ENCODE assay signal across 35 cellular contexts in genomic region chr5:166367391-166367790, GRCh38.
"Had no signal": no experiment of that assay in that cellular context is flagged by ENCODE, and none has a peak within 500 bp of the region (broad histone marks: within the 10 kb centered on the region; RNA-seq: fewer than 3 reads in every experiment).

No MANE protein-coding gene starts in this region.

- H3K36me3 ChIP-seq: adrenal gland, ascending aorta, breast epithelium, cardiac muscle cell, colonic mucosa, WERI-Rb-1 had no signal

- H3K36me3 Mint-ChIP-seq: activated CD4-positive, alpha-beta memory T cell treated with anti-CD3 and anti-CD28 coated beads for 36 hours; activated CD8-positive, alpha-beta memory T cell treated with anti-CD3 and anti-CD28 coated beads, Interleukin-2, amount 10 ng/mL, durations not matched to agents 7 days and 5 days; activated naive CD4-positive, alpha-beta T cell treated with anti-CD3 and anti-CD28 coated beads, Interleukin-2, amount 50 U/mL, for 24 hours; activated naive CD8-positive, alpha-beta T cell treated with anti-CD3 and anti-CD28 coated beads for 36 hours; brain had no signal

- ATAC-seq: activated CD4-positive, alpha-beta T cell treated with anti-CD3 and anti-CD28 coated beads for 36 hours; activated CD8-positive, alpha-beta memory T cell treated with anti-CD3 and anti-CD28 coated beads, Interleukin-2, amount 10 ng/mL, durations not matched to agents 7 days and 5 days; activated CD8-positive, alpha-beta T cell treated with anti-CD3 and anti-CD28 coated beads, Interleukin-2, amount 10 ng/mL, durations not matched to agents 7 days and 5 days; activated naive CD8-positive, alpha-beta T cell treated with anti-CD3 and anti-CD28 coated beads, Interleukin-2, amount 50 U/mL, for 24 hours; esophagus mucosa; T-helper 17 cell had no signal

- H3K9me3 ChIP-seq: adrenal gland, ascending aorta, breast epithelium, colonic mucosa had no signal

- H3K4me3 Mint-ChIP-seq: activated CD4-positive, alpha-beta memory T cell treated with anti-CD3 and anti-CD28 coated beads for 36 hours; activated CD4-positive, alpha-beta T cell treated with anti-CD3 and anti-CD28 coated beads for 36 hours; activated CD4-positive, alpha-beta T cell treated with anti-CD3 and anti-CD28 coated beads, Interleukin-2, amount 10 ng/mL, durations not matched to agents 24 days and 14 days; activated CD8-positive, alpha-beta memory T cell treated with anti-CD3 and anti-CD28 coated beads, Interleukin-2, amount 10 ng/mL, durations not matched to agents 7 days and 5 days; activated CD8-positive, alpha-beta T cell treated with anti-CD3 and anti-CD28 coated beads, Interleukin-2, amount 10 ng/mL, durations not matched to agents 7 days and 5 days; activated naive CD4-positive, alpha-beta T cell treated with anti-CD3 and anti-CD28 coated beads for 36 hours; activated naive CD4-positive, alpha-beta T cell treated with anti-CD3 and anti-CD28 coated beads, Interleukin-2, amount 50 U/mL, for 24 hours; activated naive CD8-positive, alpha-beta T cell treated with anti-CD3 and anti-CD28 coated beads for 36 hours; activated naive CD8-positive, alpha-beta T cell treated with anti-CD3 and anti-CD28 coated beads, Interleukin-2, amount 50 U/mL, for 24 hours; activated T-helper 1 cell treated with anti-CD3 and anti-CD28 coated beads, Interleukin-12 subunit alpha, Interleukin-12 subunit beta, Interleukin-2, Interleukin-4 antibody, amounts not matched to agents 30 ng/mL and 10 ng/mL and 1 ng/mL, durations not matched to agents 14 hours and 24 hours and 36 hours; brain; T-helper 17 cell; T-helper 2 cell treated with Interferon-gamma antibody and Interleukin-4, amounts not matched to agents 5 μg/mL and 100 μg/mL, for 36 hours had no signal

- H3K27ac Mint-ChIP-seq: activated CD4-positive, alpha-beta memory T cell treated with anti-CD3 and anti-CD28 coated beads for 36 hours; activated CD4-positive, alpha-beta T cell treated with anti-CD3 and anti-CD28 coated beads for 36 hours; activated CD4-positive, alpha-beta T cell treated with anti-CD3 and anti-CD28 coated beads, Interleukin-2, amount 10 ng/mL, durations not matched to agents 24 days and 14 days; activated CD8-positive, alpha-beta memory T cell treated with anti-CD3 and anti-CD28 coated beads, Interleukin-2, amount 10 ng/mL, durations not matched to agents 7 days and 5 days; activated CD8-positive, alpha-beta T cell treated with anti-CD3 and anti-CD28 coated beads, Interleukin-2, amount 10 ng/mL, durations not matched to agents 7 days and 5 days; activated naive CD4-positive, alpha-beta T cell treated with anti-CD3 and anti-CD28 coated beads for 36 hours; activated naive CD4-positive, alpha-beta T cell treated with anti-CD3 and anti-CD28 coated beads, Interleukin-2, amount 50 U/mL, for 24 hours; activated naive CD8-positive, alpha-beta T cell treated with anti-CD3 and anti-CD28 coated beads for 36 hours; activated naive CD8-positive, alpha-beta T cell treated with anti-CD3 and anti-CD28 coated beads, Interleukin-2, amount 50 U/mL, for 24 hours; activated T-helper 1 cell treated with anti-CD3 and anti-CD28 coated beads, Interleukin-12 subunit alpha, Interleukin-12 subunit beta, Interleukin-2, Interleukin-4 antibody, amounts not matched to agents 30 ng/mL and 10 ng/mL and 1 ng/mL, durations not matched to agents 14 hours and 24 hours and 36 hours; activated T-helper 2 cell treated with anti-CD3 and anti-CD28 coated beads, Interferon-gamma antibody, Interleukin-2, Interleukin-4, amounts not matched to agents 10 μg/mL and 5 μg/mL and 100 μg/mL, durations not matched to agents 14 hours and 24 hours and 36 hours; brain; T-helper 17 cell; T-helper 2 cell treated with Interferon-gamma antibody and Interleukin-4, amounts not matched to agents 5 μg/mL and 100 μg/mL, for 36 hours had no signal

- H3K4me1 Mint-ChIP-seq: activated CD8-positive, alpha-beta memory T cell treated with anti-CD3 and anti-CD28 coated beads, Interleukin-2, amount 10 ng/mL, durations not matched to agents 7 days and 5 days; activated naive CD4-positive, alpha-beta T cell treated with anti-CD3 and anti-CD28 coated beads, Interleukin-2, amount 50 U/mL, for 24 hours; activated naive CD8-positive, alpha-beta T cell treated with anti-CD3 and anti-CD28 coated beads, Interleukin-2, amount 50 U/mL, for 24 hours; T-helper 17 cell had no signal

- H3K27ac ChIP-seq: adrenal gland, ascending aorta, breast epithelium, cardiac muscle cell, colonic mucosa, WERI-Rb-1 had no signal

- H3K27me3 ChIP-seq: adrenal gland, ascending aorta, breast epithelium, cardiac muscle cell, colonic mucosa had no signal

- H3K4me3 ChIP-seq: adrenal gland, ascending aorta, breast epithelium, cardiac muscle cell, colonic mucosa had no signal

- H3K27me3 Mint-ChIP-seq: activated CD4-positive, alpha-beta memory T cell treated with anti-CD3 and anti-CD28 coated beads for 36 hours; activated CD4-positive, alpha-beta T cell treated with anti-CD3 and anti-CD28 coated beads for 36 hours; activated CD4-positive, alpha-beta T cell treated with anti-CD3 and anti-CD28 coated beads, Interleukin-2, amount 10 ng/mL, durations not matched to agents 24 days and 14 days; activated CD8-positive, alpha-beta memory T cell treated with anti-CD3 and anti-CD28 coated beads, Interleukin-2, amount 10 ng/mL, durations not matched to agents 7 days and 5 days; activated naive CD4-positive, alpha-beta T cell treated with anti-CD3 and anti-CD28 coated beads, Interleukin-2, amount 50 U/mL, for 24 hours; activated naive CD8-positive, alpha-beta T cell treated with anti-CD3 and anti-CD28 coated beads for 36 hours; activated naive CD8-positive, alpha-beta T cell treated with anti-CD3 and anti-CD28 coated beads, Interleukin-2, amount 50 U/mL, for 24 hours; T-helper 17 cell had no signal

- H3K9me3 Mint-ChIP-seq: activated CD4-positive, alpha-beta T cell treated with anti-CD3 and anti-CD28 coated beads, Interleukin-2, amount 10 ng/mL, durations not matched to agents 24 days and 14 days; activated naive CD4-positive, alpha-beta T cell treated with anti-CD3 and anti-CD28 coated beads for 36 hours; activated naive CD4-positive, alpha-beta T cell treated with anti-CD3 and anti-CD28 coated beads, Interleukin-2, amount 50 U/mL, for 24 hours; activated naive CD8-positive, alpha-beta T cell treated with anti-CD3 and anti-CD28 coated beads, Interleukin-2, amount 50 U/mL, for 24 hours had no signal

- H3K4me1 ChIP-seq: adrenal gland, ascending aorta, breast epithelium, colonic mucosa had no signal

- DNase-seq: activated CD4-positive, alpha-beta memory T cell treated with anti-CD3 and anti-CD28 coated beads for 36 hours; activated CD4-positive, alpha-beta T cell treated with anti-CD3 and anti-CD28 coated beads for 36 hours; activated CD4-positive, alpha-beta T cell treated with anti-CD3 and anti-CD28 coated beads, Interleukin-2, amount 10 ng/mL, durations not matched to agents 24 days and 14 days; activated CD4-positive, CD25-positive, alpha-beta regulatory T cell; activated CD4-positive, CD25-positive, alpha-beta regulatory T cell treated with anti-CD3 and anti-CD28 coated beads, Interleukin-2, amount 50 U/mL, for 72 hours; activated CD8-positive, alpha-beta memory T cell treated with anti-CD3 and anti-CD28 coated beads, Interleukin-2, amount 10 ng/mL, durations not matched to agents 7 days and 5 days; activated CD8-positive, alpha-beta memory T cell treated with anti-CD3 and anti-CD28 coated beads, Interleukin-2, amount 50 U/mL, for 4 hours; activated CD8-positive, alpha-beta T cell treated with anti-CD3 and anti-CD28 coated beads, Interleukin-2, amount 10 ng/mL, durations not matched to agents 7 days and 5 days; activated effector memory CD4-positive, alpha-beta T cell treated with anti-CD3 and anti-CD28 coated beads, Interleukin-2, amount 50 U/mL, for 16 hours; activated naive CD4-positive, alpha-beta T cell treated with anti-CD3 and anti-CD28 coated beads for 36 hours; activated naive CD8-positive, alpha-beta T cell treated with anti-CD3 and anti-CD28 coated beads for 36 hours; activated naive CD8-positive, alpha-beta T cell treated with anti-CD3 and anti-CD28 coated beads, Interleukin-2, amount 50 U/mL, for 24 hours; activated T-cell treated with anti-CD3 and anti-CD28 coated beads, Interleukin-2, amount 50 U/mL, for 1 hour; activated T-cell treated with anti-CD3 and anti-CD28 coated beads, Interleukin-2, amount 50 U/mL, for 48 hours; adrenal gland; amygdala; central memory CD4-positive, alpha-beta T cell; cerebellar nuclear complex; colonic mucosa; effector CD8-positive, alpha-beta T cell; foreskin fibroblast; head of caudate nucleus; T-helper 1 cell; T-helper 17 cell; T1000; WERI-Rb-1 had no signal
